Comparison of ENCODE assay signal across 8 cellular contexts in the genomic region with DNA sequence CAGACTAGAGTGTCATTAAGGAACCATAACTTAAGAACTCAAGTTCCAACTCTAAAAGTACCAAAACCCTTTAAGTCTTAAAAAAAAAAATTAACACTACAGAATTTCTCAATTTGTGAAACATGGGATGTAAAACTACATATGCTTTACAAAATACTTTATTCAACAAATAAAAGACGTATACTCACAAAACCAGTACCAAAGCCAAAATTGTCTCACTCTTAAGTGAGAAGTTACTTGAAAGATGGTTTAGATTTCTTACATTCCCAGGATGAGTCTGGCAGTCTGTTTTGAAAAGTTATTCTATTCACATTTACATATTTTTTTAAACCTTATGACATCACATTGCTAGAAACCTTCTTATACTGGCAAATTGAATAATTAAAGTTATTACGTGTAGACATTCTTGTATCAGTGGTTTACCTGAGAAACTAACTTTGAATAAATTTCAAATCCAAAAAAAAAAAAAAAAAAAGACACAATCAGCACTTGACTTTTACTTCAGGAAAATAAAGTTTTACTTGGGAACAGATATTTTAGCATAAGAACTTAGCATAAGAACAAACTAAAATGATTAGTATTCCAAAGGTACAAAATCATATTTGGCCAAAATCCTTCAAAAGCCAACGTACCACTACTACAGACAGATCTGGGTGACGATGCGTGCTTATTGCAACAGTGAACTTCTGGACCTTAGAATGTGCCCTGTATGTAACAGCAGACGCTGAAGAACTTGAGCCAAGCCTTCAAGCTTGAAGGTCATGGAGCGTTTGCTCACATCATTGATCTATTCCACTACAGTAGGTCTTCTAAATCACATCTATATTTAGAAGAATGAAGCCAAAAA. TPM values are rescaled to one million over a fixed set of nuclear protein-coding genes. Genes with fewer than 3 reads are reported as not detected.
DNase-seq lines count a peak whose midpoint lies in the region; ATAC-seq and TF ChIP-seq lines count a peak whose summit lies in the region.

No MANE protein-coding gene starts in this region.

- no peak overlapping the region for H3K14ac ChIP-seq in trophoblast cell (ENCODE audit: low read length)

- H4K8ac ChIP-seq in trophoblast cell (ENCODE audit: low read depth, low read length): no peak overlapping the region

- H3K27me3 ChIP-seq in trophoblast cell (ENCODE audit: insufficient read depth, low read length): no peaks in the 10 kb centered on the region

- no peak overlapping the region for H3K27ac Mint-ChIP-seq in stimulated activated memory B cell treated with anti-CD40 and anti-IgM and Interleukin-4, amounts not matched to agents 10 μg/mL and 1 μg/mL and 100 μg/mL, for 72 hours

- H3K4me1 Mint-ChIP-seq in stimulated activated memory B cell treated with anti-CD40 and anti-IgM and Interleukin-4, amounts not matched to agents 10 μg/mL and 1 μg/mL and 100 μg/mL, for 72 hours: peaks cover 9% of the 10 kb centered on the region

- peaks cover 73% of the 10 kb centered on the region for H3K27me3 Mint-ChIP-seq in stimulated activated memory B cell treated with anti-CD40 and anti-IgM and Interleukin-4, amounts not matched to agents 10 μg/mL and 1 μg/mL and 100 μg/mL, for 72 hours

- H3K79me2 ChIP-seq in trophoblast cell (ENCODE audit: control insufficient read depth, insufficient read depth, low read length, poor library complexity): peaks cover 11% of the 10 kb centered on the region

- no peaks in the 10 kb centered on the region for H3K36me3 Mint-ChIP-seq in stimulated activated memory B cell treated with anti-CD40 and anti-IgM and Interleukin-4, amounts not matched to agents 10 μg/mL and 1 μg/mL and 100 μg/mL, for 72 hours

- H4K12ac ChIP-seq in trophoblast cell (ENCODE audit: low read depth, low read length): no peak overlapping the region

- no peak overlapping the region for H3K27ac ChIP-seq in trophoblast cell (ENCODE audit: low read depth, low read length)

- H2AK5ac ChIP-seq in trophoblast cell (ENCODE audit: low read length): no peak overlapping the region

- H3K36me3 ChIP-seq in trophoblast cell (ENCODE audit: control insufficient read depth in 1 of 2, insufficient read depth in 2 of 2, low read length in 2 of 2): no peaks in the 10 kb centered on the region

- no peak overlapping the region for H3K23ac ChIP-seq in trophoblast cell (ENCODE audit: low read length)

- no peak overlapping the region for H2AFZ ChIP-seq in trophoblast cell (ENCODE audit: insufficient read depth, low read length, poor library complexity)

- H2BK120ac ChIP-seq in trophoblast cell (ENCODE audit: insufficient read depth, low read length, poor library complexity): no peak overlapping the region

- no peak overlapping the region for H3K18ac ChIP-seq in trophoblast cell (ENCODE audit: low read length)

- no peaks in the 10 kb centered on the region for H3K9me3 ChIP-seq in trophoblast cell (ENCODE audit: insufficient read depth, low read depth, low read length)

- H2BK5ac ChIP-seq in trophoblast cell (ENCODE audit: low read depth, low read length, poor library complexity): no peak overlapping the region

- H3K4ac ChIP-seq in trophoblast cell (ENCODE audit: low read depth, low read length): peak overlapping the region; percentile 40

- no peaks in the 10 kb centered on the region for H3K9me3 Mint-ChIP-seq in stimulated activated memory B cell treated with anti-CD40 and anti-IgM and Interleukin-4, amounts not matched to agents 10 μg/mL and 1 μg/mL and 100 μg/mL, for 72 hours

- no peak overlapping the region for H2BK12ac ChIP-seq in trophoblast cell (ENCODE audit: low read length)

- no peak for ATAC-seq in stimulated activated memory B cell treated with anti-CD40 and anti-IgM and Interleukin-4, amounts not matched to agents 10 μg/mL and 1 μg/mL and 100 μg/mL, for 72 hours
- ATAC-seq in HG02938 (IDR thresholded peaks at IDR 0.05; ENCODE audit: unreplicated experiment): no peak

- no CpG with 5 or more reads among the region's 7 CpGs for WGBS in trophoblast cell (ENCODE audit: extremely low coverage, insufficient coverage, insufficient read length)

- H4K91ac ChIP-seq in trophoblast cell (ENCODE audit: low read depth, low read length): no peak overlapping the region

- H3K4me3 ChIP-seq in fibroblast of pulmonary artery (replicated peaks; ENCODE audit: low read depth, low read length): peak overlapping the region; percentile 76
- no peak overlapping the region for H3K4me3 ChIP-seq in trophoblast cell (ENCODE audit: low read depth, low read length)

- no peak overlapping the region for H3K4me3 Mint-ChIP-seq in stimulated activated memory B cell treated with anti-CD40 and anti-IgM and Interleukin-4, amounts not matched to agents 10 μg/mL and 1 μg/mL and 100 μg/mL, for 72 hours

- H3K4me2 ChIP-seq in trophoblast cell (ENCODE audit: low read length): peak overlapping the region; percentile 48

- peaks cover 14% of the 10 kb centered on the region for H3K79me1 ChIP-seq in trophoblast cell (ENCODE audit: low read length)

- no peak for TF ChIP-seq CTCF in fibroblast of pulmonary artery (IDR thresholded peaks at IDR 0.05; ENCODE audit: low read length, missing control alignments)

- no peak overlapping the region for H3K9ac ChIP-seq in trophoblast cell (ENCODE audit: low read length)

- peaks cover 0 to 3% of the 10 kb centered on the region in 2 experiments for H3K4me1 ChIP-seq in trophoblast cell (ENCODE audit: control insufficient read depth in 1 of 2, insufficient read depth in 2 of 2, low read length in 2 of 2)

- DNase-seq in NCI-H345 (lab: John Stamatoyannopoulos, UW) (peak; percentile 7), NCI-H345 treated with DMSO at 0.1 percent for 48 hours (lab: John Stamatoyannopoulos, UW; ENCODE audit: unreplicated experiment) (no peak), SK-N-DZ (ENCODE audit: low spot score) (peak; percentile 12), fibroblast of pulmonary artery (ENCODE audit: low read depth) (peak; percentile 83), trophoblast cell (peak; percentile 6 to 46), activated T-cell treated with anti-CD3 and anti-CD28 coated beads for 4 hours (no peak)

RNA-seq across cellular contexts. Expression of a gene that starts 2.6 kb away (rescaled TPM):
- polyA plus RNA-seq in SK-N-DZ (2014; cell fraction: cytosol; rRNA removed): 9.0 and 10.0 TPM in 2 replicates
- 5.7 and 6.5 TPM in 2 replicates for polyA plus RNA-seq in SK-N-DZ (2014; cell fraction: nucleus; rRNA removed)
- 7.8 and 8.2 TPM in 2 replicates for polyA plus RNA-seq in trophoblast cell (2013)

Comparison
In these comparisons a context has a peak if more than half of its experiments do, and no peak if none do; other contexts are left out.
1. DNase-seq: peak in NCI-H345 (single experiment), SK-N-DZ (single experiment), fibroblast of pulmonary artery (single experiment) and trophoblast cell (2 of 2); none in NCI-H345 treated with DMSO at 0.1 percent for 48 hours (single experiment) and activated T-cell treated with anti-CD3 and anti-CD28 coated beads for 4 hours (single experiment).